In genomic region chr5:90640484-90641059, GRCh38 we compare ENCODE assay signal across 10 cellular contexts.
DNase-seq lines count a peak whose midpoint lies in the region; ATAC-seq lines count a peak whose summit lies in the region.
"Had no signal": no experiment of that assay in that cellular context is flagged by ENCODE, and none has a peak within 500 bp of the region (broad histone marks: within the 10 kb centered on the region; RNA-seq: fewer than 3 reads in every experiment).

No MANE protein-coding gene starts in this region.

- peak; percentile 20 for DNase-seq in COR-L47 (lab: John Stamatoyannopoulos, UW)
- DNase-seq in NAMALWA (ENCODE audit: low spot score), result peak; percentile 19
- peak; percentile 6 for DNase-seq in globus pallidus (ENCODE audit: low spot score)
- DNase-seq in stimulated activated naive CD4-positive, alpha-beta T cell treated with Interleukin-2 at 50 U/mL for 16 hours (lab: John Stamatoyannopoulos, UW), result no peak
- no peak for DNase-seq in activated naive CD4-positive, alpha-beta T cell (lab: John Stamatoyannopoulos, UW)
- no peak for DNase-seq in DMS153 treated with DMSO at 0.1 percent for 48 hours (lab: John Stamatoyannopoulos, UW; ENCODE audit: unreplicated experiment)
- DNase-seq: activated naive CD4-positive, alpha-beta T cell treated with anti-CD3 and anti-CD28 coated beads, Interleukin-2, amount 50 U/mL, for 16 hours; IMR-90 had no signal

- ATAC-seq in GM19043 (IDR thresholded peaks at IDR 0.05; ENCODE audit: low read depth, unreplicated experiment), result peak; percentile 50
- ATAC-seq in GM21447 (IDR thresholded peaks at IDR 0.05; ENCODE audit: unreplicated experiment), result no peak

Comparison
In these comparisons a context has a peak if more than half of its experiments do, and no peak if none do; other contexts are left out.
1. DNase-seq: peak in COR-L47 (single experiment), NAMALWA (single experiment) and globus pallidus (single experiment); none in stimulated activated naive CD4-positive, alpha-beta T cell treated with Interleukin-2 at 50 U/mL for 16 hours (single experiment), activated naive CD4-positive, alpha-beta T cell (0 of 4) and DMS153 treated with DMSO at 0.1 percent for 48 hours (single experiment).